Comparison of ENCODE assay signal across 15 cellular contexts in genomic region chr17:44188757-44189403, GRCh38. TPM values are rescaled to one million over a fixed set of nuclear protein-coding genes. Genes with fewer than 3 reads are reported as not detected.
DNase-seq lines count a peak whose midpoint lies in the region; ATAC-seq and TF ChIP-seq lines count a peak whose summit lies in the region.
"Had no signal": no experiment of that assay in that cellular context is flagged by ENCODE, and none has a peak within 500 bp of the region (broad histone marks: within the 10 kb centered on the region; RNA-seq: fewer than 3 reads in every experiment).

No MANE protein-coding gene starts in this region.

- no peak for DNase-seq in activated CD8-positive, alpha-beta memory T cell treated with anti-CD3 and anti-CD28 coated beads, Interleukin-2, amount 10 ng/mL, durations not matched to agents 7 days and 5 days
- no peak for DNase-seq in activated CD8-positive, alpha-beta memory T cell treated with anti-CD3 and anti-CD28 coated beads, Interleukin-2, amount 50 U/mL, for 4 hours
- DNase-seq in T-cell (no peak), fibroblast of lung (ENCODE audit: low read depth in 2 of 2) (no peak), NK-92 (lab: John Stamatoyannopoulos, UW; ENCODE audit: unreplicated experiment) (no peak), NCI-H748 treated with DMSO at 0.1 percent for 48 hours (lab: John Stamatoyannopoulos, UW) (no peak)
- DNase-seq in NK-92 treated with Interleukin-12 subunit alpha and Interleukin-12 subunit beta, amount 100 ng/mL, for 24 hours (lab: John Stamatoyannopoulos, UW), result no peak
- DNase-seq: activated CD4-positive, alpha-beta T cell treated with anti-CD3 and anti-CD28 coated beads for 4 hours; left ventricle myocardium superior; NCI-H1092; NCI-H526 treated with DMSO at 0.1 percent for 48 hours had no signal

- peaks cover 13% of the 10 kb centered on the region for H3K36me3 Mint-ChIP-seq in activated CD8-positive, alpha-beta memory T cell treated with anti-CD3 and anti-CD28 coated beads, Interleukin-2, amount 10 ng/mL, durations not matched to agents 7 days and 5 days
- H3K36me3 Mint-ChIP-seq in T-cell, result peaks cover 15% of the 10 kb centered on the region

- TF ChIP-seq CTCF in fibroblast of lung (conservative IDR thresholded peaks at IDR 0.05 in 1 of 2, IDR thresholded peaks at IDR 0.05 in 1 of 2; ENCODE audit: low read depth in 1 of 2, low read length in 2 of 2), result no peak

- no peaks in the 10 kb centered on the region for H3K27me3 Mint-ChIP-seq in activated CD8-positive, alpha-beta memory T cell treated with anti-CD3 and anti-CD28 coated beads, Interleukin-2, amount 10 ng/mL, durations not matched to agents 7 days and 5 days
- no peaks in the 10 kb centered on the region for H3K27me3 Mint-ChIP-seq in T-cell

- ATAC-seq in activated CD8-positive, alpha-beta memory T cell treated with anti-CD3 and anti-CD28 coated beads, Interleukin-2, amount 10 ng/mL, durations not matched to agents 7 days and 5 days, result no peak
- no peak for ATAC-seq in T-cell (replicated peaks in 1 of 4)
- ATAC-seq: heart left ventricle, left ventricle myocardium superior had no signal

- H3K4me1 ChIP-seq in fibroblast of lung (ENCODE audit: control insufficient read depth, extremely low read depth, insufficient read depth, low read length) (peaks cover 9% of the 10 kb centered on the region), skeletal muscle tissue (ENCODE audit: control insufficient read depth in 3 of 3, insufficient read depth in 3 of 3, low read length in 3 of 3) (peaks cover 23 to 37% (median 34%) of the 10 kb centered on the region in 3 donors)

- H3K4me1 Mint-ChIP-seq in activated CD8-positive, alpha-beta memory T cell treated with anti-CD3 and anti-CD28 coated beads, Interleukin-2, amount 10 ng/mL, durations not matched to agents 7 days and 5 days, result peaks cover 31% of the 10 kb centered on the region
- H3K4me1 Mint-ChIP-seq in T-cell, result peaks cover 34 to 47% (median 40%) of the 10 kb centered on the region in 3 donors

- peak overlapping the region; percentile 20 for H3K27ac Mint-ChIP-seq in activated CD8-positive, alpha-beta memory T cell treated with anti-CD3 and anti-CD28 coated beads, Interleukin-2, amount 10 ng/mL, durations not matched to agents 7 days and 5 days
- peak overlapping the region; percentile 100 for H3K27ac Mint-ChIP-seq in T-cell

- H3K36me3 ChIP-seq in fibroblast of lung (ENCODE audit: control insufficient read depth, insufficient read depth, low read length), result peaks cover 23% of the 10 kb centered on the region
- H3K36me3 ChIP-seq in skeletal muscle tissue (ENCODE audit: control insufficient read depth in 3 of 3, insufficient read depth in 3 of 3, low read length in 3 of 3), result peaks cover 28 to 30% (median 28%) of the 10 kb centered on the region in 3 donors

- no peak overlapping the region for H2AFZ ChIP-seq in fibroblast of lung (ENCODE audit: low read length)

- CTCF ChIA-PET in activated CD8-positive, alpha-beta memory T cell treated with anti-CD3 and anti-CD28 coated beads, Interleukin-2, amount 10 ng/mL, durations not matched to agents 7 days and 5 days (lab: Charles Lee), result interaction anchor here (1.6 kb wide), 1 partner anchor 21 kb away, joined by 5 read pairs; no protein-coding TSS in a partner anchor
- CTCF ChIA-PET in T-cell (lab: Charles Lee), result interaction anchor here in 1 of 2 donors (0.6 kb wide), 1 partner anchor 108 kb away, joined by 3 read pairs; no protein-coding TSS in a partner anchor

- no peak overlapping the region for H3K4me3 Mint-ChIP-seq in activated CD8-positive, alpha-beta memory T cell treated with anti-CD3 and anti-CD28 coated beads, Interleukin-2, amount 10 ng/mL, durations not matched to agents 7 days and 5 days
- H3K4me3 Mint-ChIP-seq in T-cell, result peak overlapping the region; percentile 99 to 100 (median 99)

- H3K27me3 ChIP-seq in fibroblast of lung (ENCODE audit: control insufficient read depth, insufficient read depth, low read length) (no peaks in the 10 kb centered on the region), skeletal muscle tissue (ENCODE audit: control insufficient read depth in 3 of 3, insufficient read depth in 3 of 3, low read length in 3 of 3) (no peaks in the 10 kb centered on the region)
- H3K27me3 ChIP-seq: heart left ventricle had no signal

- H3K27ac ChIP-seq in fibroblast of lung (ENCODE audit: insufficient read depth, low read length) (no peak overlapping the region), skeletal muscle tissue (ENCODE audit: low read depth, low read length) (no peak overlapping the region)

- no peaks in the 10 kb centered on the region for H4K20me1 ChIP-seq in fibroblast of lung (ENCODE audit: control insufficient read depth, extremely low read depth, insufficient read depth, low read length)

- H3K4me3 ChIP-seq in fibroblast of lung (replicated peaks in 1 of 4; ENCODE audit: control extremely low read depth in 1 of 4, insufficient read depth in 1 of 4, low read depth in 3 of 4, low read length in 4 of 4) (peak overlapping the region in 1 of 4 experiments; percentile 100), skeletal muscle tissue (ENCODE audit: low read length in 3 of 3) (no peak overlapping the region)

- H3K9ac ChIP-seq in fibroblast of lung (ENCODE audit: insufficient read depth, low read length), result no peak overlapping the region
- H3K9ac ChIP-seq in skeletal muscle tissue (ENCODE audit: low read depth in 1 of 3, low read length in 3 of 3), result peak overlapping the region in 2 of 3 donors; percentile 3 to 98

- POLR2A ChIA-PET in T-cell (lab: Charles Lee), result interaction anchor here in 1 of 2 donors (0.7 kb wide), 1 partner anchor 9 kb away, joined by 4 read pairs; no protein-coding TSS in a partner anchor

- H3K4me2 ChIP-seq in fibroblast of lung (ENCODE audit: extremely low read depth, insufficient read depth, low read length), result peak overlapping the region; percentile 25

- H3K9me3 ChIP-seq in fibroblast of lung (ENCODE audit: control insufficient read depth, insufficient read depth, low read depth, low read length), result no peaks in the 10 kb centered on the region
- no peaks in the 10 kb centered on the region for H3K9me3 ChIP-seq in skeletal muscle tissue (ENCODE audit: control insufficient read depth in 3 of 3, low read length in 3 of 3)
- H3K9me3 ChIP-seq: heart left ventricle had no signal

- H3K9me3 Mint-ChIP-seq in activated CD8-positive, alpha-beta memory T cell treated with anti-CD3 and anti-CD28 coated beads, Interleukin-2, amount 10 ng/mL, durations not matched to agents 7 days and 5 days (ENCODE audit: low read depth), result no peaks in the 10 kb centered on the region
- H3K9me3 Mint-ChIP-seq in T-cell, result no peaks in the 10 kb centered on the region

- H3K79me2 ChIP-seq in fibroblast of lung (ENCODE audit: control insufficient read depth, insufficient read depth, low read length), result peaks cover 38% of the 10 kb centered on the region

RNA-seq across cellular contexts. Expression of gene TMUB2, which starts 2.1 kb away (rescaled TPM):
- 10 to 100 TPM; 31.4 to 34.1 TPM for total RNA-seq in activated CD8-positive, alpha-beta memory T cell treated with anti-CD3 and anti-CD28 coated beads, Interleukin-2, amount 10 ng/mL, durations not matched to agents 7 days and 5 days
- total RNA-seq in T-cell (10 to 100 TPM; 42.0 to 46.6 (median 43.0) TPM), fibroblast of lung (36.2 and 45.4 TPM in 2 replicates), skeletal muscle tissue (24.0 TPM)
- 33.1 and 37.3 TPM in 2 replicates for polyA plus RNA-seq in fibroblast of lung
- polyA plus RNA-seq in fibroblast of lung (2012), result 28.1 and 31.8 TPM in 2 replicates
- 40.5 and 47.1 TPM in 2 replicates for polyA minus RNA-seq in fibroblast of lung (ENCODE audit: low replicate concordance)

RNA-seq across cellular contexts. Expression of gene ATXN7L3, which starts 10.8 kb away (rescaled TPM):
- 100 to 1,000 TPM; 106 to 122 TPM for total RNA-seq in activated CD8-positive, alpha-beta memory T cell treated with anti-CD3 and anti-CD28 coated beads, Interleukin-2, amount 10 ng/mL, durations not matched to agents 7 days and 5 days
- total RNA-seq in T-cell, result 100 to 1,000 TPM; 101 to 130 (median 125) TPM
- 33.6 and 36.5 TPM in 2 replicates for total RNA-seq in fibroblast of lung
- polyA plus RNA-seq in fibroblast of lung, result 31.8 and 34.8 TPM in 2 replicates
- polyA plus RNA-seq in fibroblast of lung (2012), result 32.2 and 32.5 TPM in 2 replicates
- 60.1 and 67.0 TPM in 2 replicates for polyA minus RNA-seq in fibroblast of lung (ENCODE audit: low replicate concordance)
- total RNA-seq in skeletal muscle tissue, result 21.4 TPM

RNA-seq across cellular contexts. Expression of gene ASB16, which starts 18.4 kb away (rescaled TPM):
- total RNA-seq in activated CD8-positive, alpha-beta memory T cell treated with anti-CD3 and anti-CD28 coated beads, Interleukin-2, amount 10 ng/mL, durations not matched to agents 7 days and 5 days, result under 1 TPM in 1 of 2 experiments, not detected in 1; 0.26 TPM
- under 1 TPM in 1 of 5 donors, not detected in 4; 0.15 TPM for total RNA-seq in T-cell
- total RNA-seq in fibroblast of lung, result under 0.01 and 0.17 TPM in 2 replicates
- 0.07 TPM in 1 of 2 replicates, not detected in the other for polyA plus RNA-seq in fibroblast of lung
- polyA plus RNA-seq in fibroblast of lung (2012), result 0.48 and 0.63 TPM in 2 replicates
- 1.1 and 1.5 TPM in 2 replicates for polyA minus RNA-seq in fibroblast of lung (ENCODE audit: low replicate concordance)
- total RNA-seq in skeletal muscle tissue, result 4.7 TPM
- total RNA-seq: temporal lobe had no signal
- polyA plus RNA-seq: AG04450 had no signal

RNA-seq across cellular contexts. Expression of gene UBTF, which starts 30.6 kb away (rescaled TPM):
- 100 to 1,000 TPM; 128 to 158 TPM for total RNA-seq in activated CD8-positive, alpha-beta memory T cell treated with anti-CD3 and anti-CD28 coated beads, Interleukin-2, amount 10 ng/mL, durations not matched to agents 7 days and 5 days
- total RNA-seq in T-cell (100 to 1,000 TPM; 162 to 228 (median 213) TPM), fibroblast of lung (42.1 and 49.8 TPM in 2 replicates), skeletal muscle tissue (51.7 TPM)
- 25.1 and 34.3 TPM in 2 replicates for polyA plus RNA-seq in fibroblast of lung
- 47.9 and 55.9 TPM in 2 replicates for polyA plus RNA-seq in fibroblast of lung (2012)
- polyA minus RNA-seq in fibroblast of lung (ENCODE audit: low replicate concordance), result 33.1 and 43.0 TPM in 2 replicates

RNA-seq across cellular contexts. Expression of gene HROB, which starts 47.1 kb away (rescaled TPM):
- total RNA-seq in activated CD8-positive, alpha-beta memory T cell treated with anti-CD3 and anti-CD28 coated beads, Interleukin-2, amount 10 ng/mL, durations not matched to agents 7 days and 5 days, result 10 to 100 TPM; 19.8 to 23.1 TPM
- total RNA-seq in T-cell, result 1 to 10 TPM in 4 of 5 donors, under 1 TPM in 1; 0.73 to 3.4 (median 1.1) TPM
- total RNA-seq in fibroblast of lung, result 1.0 and 1.5 TPM in 2 replicates
- 1.8 and 4.7 TPM in 2 replicates for polyA plus RNA-seq in fibroblast of lung
- 1.4 and 4.5 TPM in 2 replicates for polyA plus RNA-seq in fibroblast of lung (2012)
- polyA minus RNA-seq in fibroblast of lung (ENCODE audit: low replicate concordance), result 2.3 and 16.6 TPM in 2 replicates
- 1.0 TPM for total RNA-seq in skeletal muscle tissue
